ENCODE assay signal across 18 cellular contexts in the genomic region with DNA sequence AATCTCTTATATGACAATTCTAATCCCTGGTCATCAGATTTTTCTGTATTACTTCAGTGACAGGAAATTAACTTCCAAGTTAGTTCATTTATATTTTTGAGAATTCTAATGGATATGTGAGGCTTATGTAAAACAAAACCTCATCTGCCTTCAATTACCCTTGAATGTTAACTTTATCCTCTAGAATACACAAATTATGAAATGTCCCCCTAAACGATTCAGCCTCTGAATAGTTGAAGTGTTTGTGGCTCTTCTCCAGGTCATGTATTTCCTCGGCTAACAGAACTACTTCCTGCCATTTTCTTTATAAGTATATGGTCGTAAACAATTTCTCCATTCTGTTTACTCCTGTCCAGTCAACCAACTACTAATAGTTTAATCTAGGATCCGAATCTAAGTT.
DNase-seq lines count a peak whose midpoint lies in the region; TF ChIP-seq lines count a peak whose summit lies in the region.
"Had no signal": no experiment of that assay in that cellular context is flagged by ENCODE, and none has a peak within 500 bp of the region (broad histone marks: within the 10 kb centered on the region; RNA-seq: fewer than 3 reads in every experiment).

No MANE protein-coding gene starts in this region.

- no TSS peak for BruUV-seq in A673 (replicated peaks; lab: Mats Ljungman, UMichigan)

- H3K9me3 ChIP-seq in A673 (ENCODE audit: low read depth, low read length, poor library complexity, severe bottlenecking) (no peaks in the 10 kb centered on the region), SK-N-MC (ENCODE audit: low read depth, low read length) (no peaks in the 10 kb centered on the region)
- H3K9me3 ChIP-seq: BE2C; BLaER1 treated with 17β-estradiol and CSF1 and Interleukin-3, amounts not matched to agents 10 nM and 100 nM; HAP-1 had no signal

- CTCF ChIA-PET in A673 (lab: Charles Lee): no interaction called here

- no peak overlapping the region for H3K4me3 ChIP-seq in A673 (ENCODE audit: low read depth, low read length, poor library complexity, severe bottlenecking)
- H3K4me3 ChIP-seq in SK-N-MC: peak overlapping the region; percentile 34; the same call in 1 of the 2 replicates
- H3K4me3 ChIP-seq: BLaER1 treated with 17β-estradiol and CSF1 and Interleukin-3, amounts not matched to agents 10 nM and 100 nM; HAP-1 had no signal

- no peak overlapping the region for H3K9ac ChIP-seq in SK-N-MC (ENCODE audit: insufficient read length)
- H3K9ac ChIP-seq: BLaER1 treated with 17β-estradiol and CSF1 and Interleukin-3, amounts not matched to agents 10 nM and 100 nM had no signal

- POLR2A ChIA-PET in A673 (lab: Charles Lee; ENCODE audit: low non-redundant PET): no interaction called here

- H3K4me1 ChIP-seq in A673 (ENCODE audit: insufficient read depth, low read length, poor library complexity, severe bottlenecking): no peaks in the 10 kb centered on the region
- H3K4me1 ChIP-seq: BE2C; BLaER1 treated with 17β-estradiol and CSF1 and Interleukin-3, amounts not matched to agents 10 nM and 100 nM; HAP-1 had no signal

- intact Hi-C loops in A673 (cut with micrococcal nuclease; ENCODE audit: unreplicated experiment): no loop called here
- intact Hi-C loops in head of caudate nucleus (cut with DNase I): no loop called here

- no peak for TF ChIP-seq CTCF in A673 (conservative IDR thresholded peaks at IDR 0.05; ENCODE audit: low read depth, low read length)

- no peaks in the 10 kb centered on the region for H3K27me3 ChIP-seq in A673 (replicated peaks; ENCODE audit: insufficient read depth, low read depth, low read length, poor library complexity)
- H3K27me3 ChIP-seq: BE2C; BLaER1 treated with 17β-estradiol and CSF1 and Interleukin-3, amounts not matched to agents 10 nM and 100 nM had no signal

- DNase-seq in A673 (ENCODE audit: low spot score) (peak; percentile 14), SK-N-MC (ENCODE audit: low read depth, low spot score) (no peak), fibroblast of peridontal ligament (ENCODE audit: extremely low read depth) (peak; percentile 73), GDM1 (lab: John Stamatoyannopoulos, UW) (no peak), head of caudate nucleus (no peak)
- no peak for DNase-seq in activated CD8-positive, alpha-beta memory T cell treated with anti-CD3 and anti-CD28 coated beads, Interleukin-2, amount 50 U/mL, for 48 hours
- DNase-seq: ACHN; AML-193; BE2C; CD4-positive, alpha-beta T cell; CD8-positive, alpha-beta memory T cell; DMS 273 treated with DMSO at 0.1 percent for 48 hours; DMS79; GOT3; HFFc6 had no signal

- H3K36me3 ChIP-seq in A673 (ENCODE audit: insufficient read depth, low read length, poor library complexity, severe bottlenecking) (no peaks in the 10 kb centered on the region), SK-N-MC (ENCODE audit: insufficient read depth, low read length) (no peaks in the 10 kb centered on the region)
- H3K36me3 ChIP-seq: BE2C; BLaER1 treated with 17β-estradiol and CSF1 and Interleukin-3, amounts not matched to agents 10 nM and 100 nM; HAP-1 had no signal

- H3K27ac ChIP-seq in A673 (ENCODE audit: low read depth, low read length, poor library complexity, severe bottlenecking) (no peak overlapping the region), SK-N-MC (peak overlapping the region; percentile 63; the same call in 1 of the 2 replicates)
- H3K27ac ChIP-seq: 22Rv1; BLaER1 treated with 17β-estradiol and CSF1 and Interleukin-3, amounts not matched to agents 10 nM and 100 nM had no signal

Comparison
In these comparisons a context has a peak if more than half of its experiments do, and no peak if none do; other contexts are left out.
1. DNase-seq: peak in A673 (single experiment) and fibroblast of peridontal ligament (single experiment); none in SK-N-MC (single experiment), GDM1 (single experiment), head of caudate nucleus (0 of 42) and activated CD8-positive, alpha-beta memory T cell treated with anti-CD3 and anti-CD28 coated beads, Interleukin-2, amount 50 U/mL, for 48 hours (single experiment).